ENCODE assay signal across 1 cellular context in the genomic region with DNA sequence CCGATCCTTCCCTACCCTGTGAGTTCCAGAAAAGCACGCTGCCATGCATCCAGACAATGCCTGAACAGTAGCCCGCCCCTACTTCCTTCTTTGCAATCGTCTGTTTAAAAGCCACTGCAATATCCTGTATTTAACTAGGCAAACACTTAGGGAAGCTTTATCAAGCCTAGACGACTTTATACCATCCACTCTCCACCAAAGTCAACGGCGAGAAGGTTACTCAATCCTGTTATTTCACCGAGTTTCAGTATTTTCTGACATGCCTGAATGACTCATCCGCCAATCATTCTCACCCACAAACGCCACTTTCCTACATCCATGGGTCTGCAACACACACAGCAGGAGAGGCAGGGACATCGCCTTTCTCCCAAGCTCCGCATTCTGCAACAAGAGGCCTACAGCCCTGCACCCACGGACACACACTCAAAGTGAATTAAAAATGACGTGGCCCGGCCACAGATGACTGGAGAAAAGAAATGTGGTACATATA.
TF ChIP-seq lines count a peak whose summit lies in the region.

No MANE protein-coding gene starts in this region.

TF ChIP-seq in A549, 52 proteins besides CTCF, POLR2A, EP300 and RAD21 (continued from another document):
- TF ChIP-seq, protein P1, sequence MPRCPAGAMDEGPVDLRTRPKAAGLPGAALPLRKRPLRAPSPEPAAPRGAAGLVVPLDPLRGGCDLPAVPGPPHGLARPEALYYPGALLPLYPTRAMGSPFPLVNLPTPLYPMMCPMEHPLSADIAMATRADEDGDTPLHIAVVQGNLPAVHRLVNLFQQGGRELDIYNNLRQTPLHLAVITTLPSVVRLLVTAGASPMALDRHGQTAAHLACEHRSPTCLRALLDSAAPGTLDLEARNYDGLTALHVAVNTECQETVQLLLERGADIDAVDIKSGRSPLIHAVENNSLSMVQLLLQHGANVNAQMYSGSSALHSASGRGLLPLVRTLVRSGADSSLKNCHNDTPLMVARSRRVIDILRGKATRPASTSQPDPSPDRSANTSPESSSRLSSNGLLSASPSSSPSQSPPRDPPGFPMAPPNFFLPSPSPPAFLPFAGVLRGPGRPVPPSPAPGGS (IDR thresholded peaks at IDR 0.05): peak; percentile 33; the same call in 1 of the 3 replicates
- TF ChIP-seq GATA3 (IDR thresholded peaks at IDR 0.05; ENCODE audit: borderline replicate concordance) (peak; percentile 53; the same call in 1 of the 2 replicates), SMC3 (IDR thresholded peaks at IDR 0.05) (0 out of 3 replicates have a peak, but pooled peaks have one; percentile 16)
- TF ChIP-seq, protein P2, sequence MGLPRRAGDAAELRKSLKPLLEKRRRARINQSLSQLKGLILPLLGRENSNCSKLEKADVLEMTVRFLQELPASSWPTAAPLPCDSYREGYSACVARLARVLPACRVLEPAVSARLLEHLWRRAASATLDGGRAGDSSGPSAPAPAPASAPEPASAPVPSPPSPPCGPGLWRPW (IDR thresholded peaks at IDR 0.05): peak; percentile 80
